Comparison of ENCODE assay signal across 10 cellular contexts in the genomic region with DNA sequence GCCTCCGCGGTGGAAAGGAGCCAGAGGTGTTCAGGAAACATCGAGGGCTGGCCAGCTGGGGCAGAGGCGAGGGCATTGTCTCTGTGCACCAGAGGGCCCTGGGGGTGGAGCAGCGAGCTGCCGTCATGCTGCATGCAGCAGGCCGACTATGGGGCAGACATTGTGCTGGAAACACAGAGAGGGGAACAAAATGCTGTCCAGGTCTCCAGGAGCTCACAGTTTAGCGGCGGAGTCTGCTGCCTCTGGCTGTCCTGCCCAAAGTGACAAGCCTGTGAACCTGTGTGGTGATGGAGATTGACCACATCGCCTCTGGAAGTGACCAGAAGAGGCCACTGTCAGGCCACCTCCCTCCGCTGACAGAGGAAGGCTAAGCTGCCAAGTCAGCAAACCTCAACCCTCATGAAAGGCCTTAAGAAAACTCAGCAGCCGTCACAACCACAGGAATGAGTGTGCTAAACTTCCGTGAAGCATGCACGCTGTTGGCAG. TPM values are rescaled to one million over a fixed set of nuclear protein-coding genes. Genes with fewer than 3 reads are reported as not detected.
A peak's percentile ranks its signal among the peaks of the same experiment; 100 is the strongest.
DNase-seq lines count a peak whose midpoint lies in the region; ATAC-seq and TF ChIP-seq lines count a peak whose summit lies in the region.
"Had no signal": no experiment of that assay in that cellular context is flagged by ENCODE, and none has a peak within 500 bp of the region (broad histone marks: within the 10 kb centered on the region; RNA-seq: fewer than 3 reads in every experiment).

No MANE protein-coding gene starts in this region.

- CTCF ChIA-PET in activated CD4-positive, alpha-beta memory T cell treated with anti-CD3 and anti-CD28 coated beads, Interleukin-2, amount 10 ng/mL, durations not matched to agents 7 days and 5 days (lab: Charles Lee), result interaction anchor here (0.8 to 4.7 kb wide), 12 partner anchors 9 to 301 kb away, joined by 3 to 35 read pairs (median 5); a partner anchor contains a TSS

- peaks cover 6 to 74% (median 23%) of the 10 kb centered on the region in 4 donors for H3K4me1 Mint-ChIP-seq in CD4-positive, CD25-positive, alpha-beta regulatory T cell
- H3K4me1 Mint-ChIP-seq in activated CD4-positive, alpha-beta memory T cell treated with anti-CD3 and anti-CD28 coated beads, Interleukin-2, amount 10 ng/mL, durations not matched to agents 7 days and 5 days, result peaks cover 68% of the 10 kb centered on the region

- peak; percentile 79 for ATAC-seq in CD4-positive, CD25-positive, alpha-beta regulatory T cell (ENCODE audit: low read depth in 2 of 2)
- ATAC-seq in HG03354 (IDR thresholded peaks at IDR 0.05; ENCODE audit: poor library complexity, severe bottlenecking, unreplicated experiment), result peak; percentile 43
- ATAC-seq in HG03025 (IDR thresholded peaks at IDR 0.05; ENCODE audit: low FRiP score, unreplicated experiment), result no peak
- ATAC-seq: HCT116 had no signal

- peak; percentile 24 to 88 (median 66) for DNase-seq in CD4-positive, CD25-positive, alpha-beta regulatory T cell
- peak; percentile 75 for DNase-seq in activated CD4-positive, alpha-beta memory T cell treated with anti-CD3 and anti-CD28 coated beads, Interleukin-2, amount 10 ng/mL, durations not matched to agents 7 days and 5 days
- no peak for DNase-seq in epithelial cell of proximal tubule (ENCODE audit: low read depth)
- DNase-seq in pons (ENCODE audit: low spot score), result peak; percentile 77
- no peak for DNase-seq in ascending aorta (ENCODE audit: low spot score in 2 of 2)
- DNase-seq in NCI-H226, result no peak

- no peaks in the 10 kb centered on the region for H3K27me3 ChIP-seq in CD4-positive, CD25-positive, alpha-beta regulatory T cell (ENCODE audit: control insufficient read depth, insufficient read depth, low read length)
- no peaks in the 10 kb centered on the region for H3K27me3 ChIP-seq in ascending aorta

- intact Hi-C loops in ascending aorta (cut with DNase I), result no loop called here

- peak overlapping the region; percentile 66 for H3K27ac ChIP-seq in CD4-positive, CD25-positive, alpha-beta regulatory T cell (ENCODE audit: insufficient read depth, low read length, poor library complexity, severe bottlenecking)
- H3K27ac ChIP-seq in ascending aorta, result peak overlapping the region in 1 of 2 donors; percentile 56

- H3K4me3 Mint-ChIP-seq in CD4-positive, CD25-positive, alpha-beta regulatory T cell, result peak overlapping the region; percentile 21 to 91 (median 62)
- H3K4me3 Mint-ChIP-seq in activated CD4-positive, alpha-beta memory T cell treated with anti-CD3 and anti-CD28 coated beads, Interleukin-2, amount 10 ng/mL, durations not matched to agents 7 days and 5 days, result peak overlapping the region; percentile 16

- peaks cover 3% of the 10 kb centered on the region for H3K36me3 Mint-ChIP-seq in CD4-positive, CD25-positive, alpha-beta regulatory T cell
- peaks cover 13% of the 10 kb centered on the region for H3K36me3 Mint-ChIP-seq in activated CD4-positive, alpha-beta memory T cell treated with anti-CD3 and anti-CD28 coated beads, Interleukin-2, amount 10 ng/mL, durations not matched to agents 7 days and 5 days (ENCODE audit: low read depth)

- peaks cover 61% of the 10 kb centered on the region for H3K4me1 ChIP-seq in CD4-positive, CD25-positive, alpha-beta regulatory T cell (ENCODE audit: control insufficient read depth, insufficient read depth, low read length, poor library complexity, severe bottlenecking)
- H3K4me1 ChIP-seq in ascending aorta, result no peaks in the 10 kb centered on the region

- peaks cover 0 to 1% (median 0%) of the 10 kb centered on the region in 7 donors for H3K9me3 Mint-ChIP-seq in CD4-positive, CD25-positive, alpha-beta regulatory T cell
- no peaks in the 10 kb centered on the region for H3K9me3 Mint-ChIP-seq in activated CD4-positive, alpha-beta memory T cell treated with anti-CD3 and anti-CD28 coated beads, Interleukin-2, amount 10 ng/mL, durations not matched to agents 7 days and 5 days

- no peaks in the 10 kb centered on the region for H3K9me3 ChIP-seq in CD4-positive, CD25-positive, alpha-beta regulatory T cell (ENCODE audit: control insufficient read depth in 2 of 2, low read length in 2 of 2)
- no peaks in the 10 kb centered on the region for H3K9me3 ChIP-seq in ascending aorta

- H3K27me3 Mint-ChIP-seq in CD4-positive, CD25-positive, alpha-beta regulatory T cell, result no peaks in the 10 kb centered on the region
- H3K27me3 Mint-ChIP-seq in activated CD4-positive, alpha-beta memory T cell treated with anti-CD3 and anti-CD28 coated beads, Interleukin-2, amount 10 ng/mL, durations not matched to agents 7 days and 5 days, result no peaks in the 10 kb centered on the region

- no peak overlapping the region for H3K4me3 ChIP-seq in CD4-positive, CD25-positive, alpha-beta regulatory T cell (ENCODE audit: low read depth, low read length)
- no peak overlapping the region for H3K4me3 ChIP-seq in epithelial cell of proximal tubule (ENCODE audit: low read depth, low read length)
- H3K4me3 ChIP-seq in ascending aorta, result no peak overlapping the region

- POLR2A ChIA-PET in activated CD4-positive, alpha-beta memory T cell treated with anti-CD3 and anti-CD28 coated beads, Interleukin-2, amount 10 ng/mL, durations not matched to agents 7 days and 5 days (lab: Charles Lee), result interaction anchor here (1.2 to 7.2 kb wide), 5 partner anchors 14 to 37 kb away, joined by 3 to 354 read pairs (median 16); a partner anchor contains a TSS

- no peaks in the 10 kb centered on the region for H3K36me3 ChIP-seq in CD4-positive, CD25-positive, alpha-beta regulatory T cell (ENCODE audit: control insufficient read depth, insufficient read depth, low read length)
- H3K36me3 ChIP-seq in ascending aorta, result no peaks in the 10 kb centered on the region

- H3K27ac Mint-ChIP-seq in CD4-positive, CD25-positive, alpha-beta regulatory T cell, result peak overlapping the region; percentile 80 to 91 (median 91)
- H3K27ac Mint-ChIP-seq in activated CD4-positive, alpha-beta memory T cell treated with anti-CD3 and anti-CD28 coated beads, Interleukin-2, amount 10 ng/mL, durations not matched to agents 7 days and 5 days, result peak overlapping the region; percentile 94

- TF ChIP-seq CTCF in epithelial cell of proximal tubule (conservative IDR thresholded peaks at IDR 0.05; ENCODE audit: low read depth, low read length), result peak; percentile 8
- no peak for TF ChIP-seq CTCF in ascending aorta (IDR thresholded peaks at IDR 0.05)

RNA-seq across cellular contexts. Expression of a gene that starts 20.1 kb away (rescaled TPM):
- 117 TPM for total RNA-seq in CD4-positive, CD25-positive, alpha-beta regulatory T cell
- 100 to 1,000 TPM; 161 to 205 (median 193) TPM for polyA plus RNA-seq in CD4-positive, CD25-positive, alpha-beta regulatory T cell
- total RNA-seq in activated CD4-positive, alpha-beta memory T cell treated with anti-CD3 and anti-CD28 coated beads, Interleukin-2, amount 10 ng/mL, durations not matched to agents 7 days and 5 days, result 100 to 1,000 TPM; 229 to 245 TPM
- total RNA-seq in epithelial cell of proximal tubule (not detected in 2 replicates), ascending aorta (31.0 TPM)
- total RNA-seq: glomerular endothelial cell had no signal

RNA-seq across cellular contexts. Expression of a gene that starts 20.8 kb away (rescaled TPM):
- 0.99 TPM for total RNA-seq in CD4-positive, CD25-positive, alpha-beta regulatory T cell
- under 1 TPM; 0.17 to 0.75 (median 0.41) TPM for polyA plus RNA-seq in CD4-positive, CD25-positive, alpha-beta regulatory T cell
- total RNA-seq in activated CD4-positive, alpha-beta memory T cell treated with anti-CD3 and anti-CD28 coated beads, Interleukin-2, amount 10 ng/mL, durations not matched to agents 7 days and 5 days, result 1 to 10 TPM; 1.7 to 2.1 TPM
- not detected in 2 replicates for total RNA-seq in epithelial cell of proximal tubule
- total RNA-seq in ascending aorta, result 7.7 TPM
- total RNA-seq: glomerular endothelial cell had no signal

Comparison
In these comparisons a context has a peak if more than half of its experiments do, and no peak if none do; other contexts are left out.
1. DNase-seq: peak in CD4-positive, CD25-positive, alpha-beta regulatory T cell (3 of 3), activated CD4-positive, alpha-beta memory T cell treated with anti-CD3 and anti-CD28 coated beads, Interleukin-2, amount 10 ng/mL, durations not matched to agents 7 days and 5 days (single experiment) and pons (single experiment); none in epithelial cell of proximal tubule (single experiment), ascending aorta (0 of 2) and NCI-H226 (single experiment).
2. RNA of a gene that starts 20.1 kb away (total RNA-seq): 229 to 245 TPM in activated CD4-positive, alpha-beta memory T cell treated with anti-CD3 and anti-CD28 coated beads, Interleukin-2, amount 10 ng/mL, durations not matched to agents 7 days and 5 days, 117 TPM in CD4-positive, CD25-positive, alpha-beta regulatory T cell (single experiment) and 31.0 TPM in ascending aorta (single experiment); not detected in epithelial cell of proximal tubule; every median in the first group is over 10 times any median in the second.